In the genomic region with DNA sequence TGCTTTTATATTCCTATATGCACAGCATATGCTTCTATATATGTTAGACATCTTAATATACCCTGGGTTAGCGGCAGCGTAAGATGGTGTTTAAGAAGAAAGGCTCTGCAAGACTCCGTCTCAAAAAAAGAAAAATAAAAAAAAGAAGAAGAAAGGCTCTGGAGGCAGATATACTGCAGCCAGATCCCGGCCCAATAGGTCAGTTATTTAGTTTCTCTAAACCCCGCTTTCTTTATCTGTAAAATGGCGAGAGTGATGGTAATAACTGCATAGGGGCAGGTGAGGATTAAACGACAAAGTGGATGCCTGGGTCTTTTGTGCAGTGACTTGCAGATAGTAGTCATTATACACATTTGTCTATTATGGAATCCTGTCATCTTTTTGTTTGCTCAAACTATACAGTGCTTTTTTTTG, we compare ENCODE assay signal across 11 cellular contexts.
"Had no signal": no experiment of that assay in that cellular context is flagged by ENCODE, and none has a peak within 500 bp of the region (broad histone marks: within the 10 kb centered on the region; RNA-seq: fewer than 3 reads in every experiment).

No MANE protein-coding gene starts in this region.

- H3K27me3 ChIP-seq: esophagus muscularis mucosa, left lung, right atrium auricular region had no signal

- H3K9me3 ChIP-seq: esophagus muscularis mucosa had no signal

- H3K4me3 ChIP-seq: coronary artery, esophagus muscularis mucosa, left lung, right atrium auricular region had no signal

- H3K4me1 ChIP-seq: left lung, right atrium auricular region had no signal

- H3K27ac ChIP-seq: coronary artery, esophagus muscularis mucosa, left lung, right atrium auricular region had no signal

- DNase-seq: activated CD4-positive, alpha-beta T cell treated with anti-CD3 and anti-CD28 coated beads, Interleukin-2, amount 50 U/mL, for 4 hours; activated naive CD4-positive, alpha-beta T cell; activated naive CD8-positive, alpha-beta T cell treated with anti-CD3 and anti-CD28 coated beads, Interleukin-2, amount 10 ng/mL, durations not matched to agents 7 days and 5 days; activated T-cell treated with anti-CD3 and anti-CD28 coated beads for 4 hours; central memory CD4-positive, alpha-beta T cell; left lung; natural killer cell; stimulated activated naive CD8-positive, alpha-beta T cell treated with anti-CD3 and anti-CD28 coated beads, Interleukin-15, amount 100 ng/mL, for 72 hours had no signal

- H3K36me3 ChIP-seq: esophagus muscularis mucosa, left lung, right atrium auricular region had no signal
